Comparison of ENCODE assay signal across 8 cellular contexts in the genomic region with DNA sequence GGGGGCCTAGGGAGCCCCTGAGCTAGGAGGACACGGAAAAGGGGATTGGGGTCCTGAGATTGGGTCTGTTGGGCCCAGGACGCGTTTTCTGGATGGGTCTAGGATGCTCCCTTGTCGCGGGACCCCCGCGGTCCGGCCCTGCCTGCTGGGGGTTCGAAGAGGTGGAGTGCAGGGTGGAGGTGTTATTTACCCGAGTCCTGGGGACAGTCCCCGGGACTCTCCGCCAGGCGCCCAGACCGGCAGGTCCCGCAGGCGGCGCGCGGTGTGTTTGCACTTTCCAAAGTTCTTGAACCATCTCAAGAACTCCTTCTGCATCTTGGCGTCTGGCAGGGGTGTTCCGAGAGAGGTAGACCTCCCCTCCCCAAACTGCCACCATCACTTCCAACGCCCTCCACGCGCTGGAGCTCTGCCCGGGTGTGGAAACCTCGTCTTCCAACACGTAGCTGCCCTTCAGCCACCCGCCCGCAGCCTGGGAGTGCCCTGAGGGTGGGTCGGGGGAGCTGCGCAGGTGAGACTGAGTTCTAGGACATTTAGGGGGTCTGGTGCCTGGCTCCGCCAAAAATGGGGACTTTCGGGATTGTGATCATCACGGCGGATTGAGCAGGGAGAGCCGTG. TPM values are rescaled to one million over a fixed set of nuclear protein-coding genes. Genes with fewer than 3 reads are reported as not detected.
DNase-seq lines count a peak whose midpoint lies in the region; ATAC-seq and TF ChIP-seq lines count a peak whose summit lies in the region.

No MANE protein-coding gene starts in this region.

- H3K4me3 ChIP-seq in SK-N-SH (ENCODE audit: low read depth in 2 of 2, low read length in 1 of 2) (peak overlapping the region; percentile 57 to 84), mammary epithelial cell (replicated peaks in 1 of 3; ENCODE audit: insufficient read depth in 1 of 3, low read depth in 2 of 3, low read length in 3 of 3) (peak overlapping the region; percentile 72 to 78 (median 76))

- peak overlapping the region; percentile 100 for H3K9ac ChIP-seq in SK-N-SH
- H3K9ac ChIP-seq in mammary epithelial cell (ENCODE audit: insufficient read depth, low read length) = peak overlapping the region; percentile 98

- CTCF ChIA-PET in SK-N-SH (lab: Yijun Ruan, JAX) (interaction anchor here (0.7 to 3.1 kb wide), 27 partner anchors 10 to 934 kb away, joined by 3 to 18 read pairs (median 6); a partner anchor contains a TSS), mammary epithelial cell (lab: Charles Lee; ENCODE audit: low non-redundant PET) (no interaction called here)

- H4K20me1 ChIP-seq in SK-N-SH (ENCODE audit: insufficient read depth) (peaks cover 17% of the 10 kb centered on the region), mammary epithelial cell (ENCODE audit: insufficient read depth, low read length) (peaks cover 2% of the 10 kb centered on the region)

- H3K27me3 ChIP-seq in SK-N-SH (ENCODE audit: insufficient read depth) = no peaks in the 10 kb centered on the region
- no peaks in the 10 kb centered on the region for H3K27me3 ChIP-seq in mammary epithelial cell (ENCODE audit: insufficient read depth, low read length)

- peak overlapping the region; percentile 90 for H3K4me2 ChIP-seq in SK-N-SH
- H3K4me2 ChIP-seq in mammary epithelial cell (ENCODE audit: insufficient read depth, low read depth, low read length) = peak overlapping the region; percentile 81

- TF ChIP-seq RAD21 in SK-N-SH (IDR thresholded peaks at IDR 0.05; ENCODE audit: low read length) = no peak

- H3K27ac ChIP-seq in SK-N-SH (ENCODE audit: low read depth in 2 of 2, low read length in 1 of 2) (peak overlapping the region; percentile 91 to 99), mammary epithelial cell (ENCODE audit: insufficient read depth, low read depth, low read length) (peak overlapping the region; percentile 96)

- H2AFZ ChIP-seq in SK-N-SH (ENCODE audit: low read depth) (no peak overlapping the region), mammary epithelial cell (ENCODE audit: low read depth, low read length) (peak overlapping the region; percentile 5)

- H3K27ac Mint-ChIP-seq in stimulated activated effector memory CD8-positive, alpha-beta T cell treated with anti-CD3 and anti-CD28 coated beads, Interleukin-12 subunit alpha, Interleukin-12 subunit beta, amount 100 ng/mL, for 72 hours = peak overlapping the region; percentile 78

- no peaks in the 10 kb centered on the region for H3K36me3 Mint-ChIP-seq in stimulated activated effector memory CD8-positive, alpha-beta T cell treated with anti-CD3 and anti-CD28 coated beads, Interleukin-12 subunit alpha, Interleukin-12 subunit beta, amount 100 ng/mL, for 72 hours

- peaks cover 31 to 37% of the 10 kb centered on the region in 2 experiments for H3K36me3 ChIP-seq in SK-N-SH (replicated peaks in 1 of 2; ENCODE audit: control insufficient read depth in 1 of 2, insufficient read depth in 2 of 2, low read length in 1 of 2)
- H3K36me3 ChIP-seq in mammary epithelial cell (ENCODE audit: insufficient read depth, low read length) = peaks cover 30% of the 10 kb centered on the region

- H3K4me1 ChIP-seq in SK-N-SH (ENCODE audit: control insufficient read depth in 1 of 2, insufficient read depth in 2 of 2, low read depth in 1 of 2, low read length in 1 of 2) = peaks cover 4 to 52% of the 10 kb centered on the region in 2 experiments
- H3K4me1 ChIP-seq in mammary epithelial cell (ENCODE audit: insufficient read depth, low read length) = peaks cover 63% of the 10 kb centered on the region

- peaks cover 56% of the 10 kb centered on the region for H3K79me2 ChIP-seq in SK-N-SH (ENCODE audit: insufficient read depth)
- peaks cover 59% of the 10 kb centered on the region for H3K79me2 ChIP-seq in mammary epithelial cell (ENCODE audit: insufficient read depth, low read length)

- H3K9me3 ChIP-seq in SK-N-SH = no peaks in the 10 kb centered on the region
- no peaks in the 10 kb centered on the region for H3K9me3 ChIP-seq in mammary epithelial cell (replicated peaks; ENCODE audit: insufficient read depth, low read length)

- no peaks in the 10 kb centered on the region for H3K9me2 ChIP-seq in SK-N-SH

- peak; percentile 46 for ATAC-seq in HG02759 (IDR thresholded peaks at IDR 0.05; ENCODE audit: unreplicated experiment)
- ATAC-seq in stimulated activated effector memory CD8-positive, alpha-beta T cell treated with anti-CD3 and anti-CD28 coated beads, Interleukin-12 subunit alpha, Interleukin-12 subunit beta, amount 100 ng/mL, for 72 hours = peak; percentile 71

- in situ Hi-C loops in mammary epithelial cell (cut with MboI; ENCODE audit: low sequenced_read_pairs in 2 of 2) = loop anchor here in 1 of 2 donors (5.0 to 25.0 kb wide), 2 partner anchors 268 to 363 kb away; no protein-coding TSS in a partner anchor

- TF ChIP-seq EP300 in SK-N-SH (IDR thresholded peaks at IDR 0.05; ENCODE audit: borderline replicate concordance in 1 of 2, low read depth in 1 of 2, low read length in 1 of 2) = no peak

- H3F3A ChIP-seq in SK-N-SH (replicated peaks; ENCODE audit: insufficient read depth) = peaks cover 65% of the 10 kb centered on the region

- peaks cover 27% of the 10 kb centered on the region for H3K4me1 Mint-ChIP-seq in stimulated activated effector memory CD8-positive, alpha-beta T cell treated with anti-CD3 and anti-CD28 coated beads, Interleukin-12 subunit alpha, Interleukin-12 subunit beta, amount 100 ng/mL, for 72 hours

- peak overlapping the region; percentile 90 for H3K4me3 Mint-ChIP-seq in stimulated activated effector memory CD8-positive, alpha-beta T cell treated with anti-CD3 and anti-CD28 coated beads, Interleukin-12 subunit alpha, Interleukin-12 subunit beta, amount 100 ng/mL, for 72 hours

- POLR2A ChIA-PET in SK-N-SH (lab: Yijun Ruan, JAX) = no interaction called here

- intact Hi-C loops in mammary epithelial cell (cut with micrococcal nuclease) = loop anchor here (2.0 to 10.0 kb wide), 3 partner anchors 149 to 388 kb away; a partner anchor contains a TSS

- H3K9me3 Mint-ChIP-seq in stimulated activated effector memory CD8-positive, alpha-beta T cell treated with anti-CD3 and anti-CD28 coated beads, Interleukin-12 subunit alpha, Interleukin-12 subunit beta, amount 100 ng/mL, for 72 hours = no peaks in the 10 kb centered on the region

- BruUV-seq in mammary epithelial cell (replicated peaks; lab: Mats Ljungman, UMichigan) = TSS peak; percentile 6

- DNase-seq in GM03348 (ENCODE audit: low spot score) (peak; percentile 44), SK-N-SH (peak; percentile 49), mammary epithelial cell (peak; percentile 37), kidney tubule cell (ENCODE audit: low spot score) (peak; percentile 52), midbrain (lab: John Stamatoyannopoulos, UW) (no peak), SHP77 treated with DMSO at 0.1 percent for 48 hours (lab: John Stamatoyannopoulos, UW) (no peak)
- DNase-seq in stimulated activated effector memory CD8-positive, alpha-beta T cell treated with anti-CD3 and anti-CD28 coated beads, Interleukin-12 subunit alpha, Interleukin-12 subunit beta, amount 100 ng/mL, for 72 hours (ENCODE audit: low spot score in 2 of 2) = peak; percentile 31 to 67

- TF ChIP-seq CTCF in SK-N-SH (IDR thresholded peaks at IDR 0.05) (peak; percentile 4; the same call in 1 of the 2 replicates), mammary epithelial cell (conservative IDR thresholded peaks at IDR 0.05 in 1 of 2, IDR thresholded peaks at IDR 0.05 in 1 of 2; ENCODE audit: extremely low read depth in 1 of 2, insufficient read depth in 1 of 2, low read depth in 1 of 2, low read length in 2 of 2) (no peak)

- dilution Hi-C loops in mammary epithelial cell (cut with HindIII; ENCODE audit: low sequenced_read_pairs) = no loop called here

- WGBS in SK-N-SH (ENCODE audit: low lambda C conversion rate) = 1% methylated on average over 36 of the region's 36 CpGs
- 3% methylated on average over 13 of the region's 36 CpGs for WGBS in mammary epithelial cell (ENCODE audit: low coverage, missing lambda C conversion rate)

TF ChIP-seq in SK-N-SH, 30 proteins besides CTCF, POLR2A, EP300 and RAD21 (continues in another document):
- TF ChIP-seq NRF1 (IDR thresholded peaks at IDR 0.05; ENCODE audit: low read depth, low read length) (no peak), POLR2AphosphoS5 (IDR thresholded peaks at IDR 0.05; ENCODE audit: low read depth, low read length) (no peak)
- TF ChIP-seq, protein P1, sequence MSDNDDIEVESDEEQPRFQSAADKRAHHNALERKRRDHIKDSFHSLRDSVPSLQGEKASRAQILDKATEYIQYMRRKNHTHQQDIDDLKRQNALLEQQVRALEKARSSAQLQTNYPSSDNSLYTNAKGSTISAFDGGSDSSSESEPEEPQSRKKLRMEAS (IDR thresholded peaks at IDR 0.05; ENCODE audit: low read depth) = no peak; the same call in 1 of the 2 replicates

RNA-seq across cellular contexts. Expression of a gene that starts 0.6 kb away (rescaled TPM):
- polyA plus RNA-seq in SK-N-SH (2012; rRNA removed) = 968 and 1,061 TPM in 2 replicates
- polyA plus RNA-seq in SK-N-SH (2012; cell fraction: cytosol; rRNA removed) = 882 and 1,015 TPM in 2 replicates
- 515 and 554 TPM in 2 replicates for polyA plus RNA-seq in SK-N-SH (2012; cell fraction: nucleus; rRNA removed)
- 100 to 1,000 TPM; 485 to 894 TPM for total RNA-seq in mammary epithelial cell
- polyA plus RNA-seq in mammary epithelial cell = 1,604 TPM
- 2,169 TPM for polyA minus RNA-seq in mammary epithelial cell

RNA-seq across cellular contexts. Expression of a gene that starts 25.9 kb away (rescaled TPM):
- polyA plus RNA-seq in SK-N-SH (2012; rRNA removed) = 182 and 265 TPM in 2 replicates
- polyA plus RNA-seq in SK-N-SH (2012; cell fraction: cytosol; rRNA removed) = 265 and 285 TPM in 2 replicates
- 58.7 and 83.4 TPM in 2 replicates for polyA plus RNA-seq in SK-N-SH (2012; cell fraction: nucleus; rRNA removed)
- 100 to 1,000 TPM; 253 to 385 TPM for total RNA-seq in mammary epithelial cell
- 402 TPM for polyA plus RNA-seq in mammary epithelial cell
- 674 TPM for polyA minus RNA-seq in mammary epithelial cell

Comparison
In these comparisons a context has a peak if more than half of its experiments do, and no peak if none do; other contexts are left out.
1. DNase-seq: peak in GM03348 (single experiment), SK-N-SH (single experiment), mammary epithelial cell (single experiment), kidney tubule cell (single experiment) and stimulated activated effector memory CD8-positive, alpha-beta T cell treated with anti-CD3 and anti-CD28 coated beads, Interleukin-12 subunit alpha, Interleukin-12 subunit beta, amount 100 ng/mL, for 72 hours (2 of 2); none in midbrain (single experiment) and SHP77 treated with DMSO at 0.1 percent for 48 hours (single experiment).